Comparison of ENCODE assay signal across 26 cellular contexts in the genomic region with DNA sequence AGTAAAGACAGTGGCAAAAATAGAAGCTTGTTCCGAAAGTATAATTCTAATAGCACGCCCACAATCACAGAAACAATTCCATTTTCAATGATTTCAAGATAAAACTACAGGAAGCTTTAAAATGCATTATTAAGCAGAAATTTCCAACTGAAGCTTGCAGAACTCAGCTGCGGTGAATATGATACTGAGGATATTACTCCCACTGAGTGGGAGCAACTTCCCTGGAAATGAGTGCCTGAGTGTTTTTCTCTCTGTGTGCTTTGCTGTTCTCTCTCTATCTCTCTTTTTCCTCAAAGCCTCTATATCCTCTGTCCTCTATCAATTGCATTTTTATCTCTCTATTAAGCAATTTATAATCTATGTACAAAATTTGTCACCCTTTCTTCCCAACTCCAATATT.
"Had no signal": no experiment of that assay in that cellular context is flagged by ENCODE, and none has a peak within 500 bp of the region (broad histone marks: within the 10 kb centered on the region; RNA-seq: fewer than 3 reads in every experiment).

No MANE protein-coding gene starts in this region.

- H3K79me2 ChIP-seq: hepatocyte had no signal

- H3K36me3 ChIP-seq: colonic mucosa, esophagus squamous epithelium, gastroesophageal sphincter, heart left ventricle, left lung, lower lobe of right lung had no signal

- H3K4me2 ChIP-seq: hepatocyte had no signal

- H3K27ac Mint-ChIP-seq: dendritic cell treated with granulocyte-macrophage colony-stimulating factor and Interleukin-4, amounts not matched to agents 40 ng/mL and 50 ng/mL, for 4 days; effector memory CD8-positive, alpha-beta T cell; endodermal cell; immature natural killer cell; mesothelial cell of epicardium; naive B cell had no signal

- H3K9me3 Mint-ChIP-seq: dendritic cell treated with granulocyte-macrophage colony-stimulating factor and Interleukin-4, amounts not matched to agents 40 ng/mL and 50 ng/mL, for 4 days; endodermal cell; mesothelial cell of epicardium had no signal

- H3K4me3 Mint-ChIP-seq: dendritic cell treated with granulocyte-macrophage colony-stimulating factor and Interleukin-4, amounts not matched to agents 40 ng/mL and 50 ng/mL, for 4 days; effector memory CD8-positive, alpha-beta T cell; endodermal cell; immature natural killer cell; mesothelial cell of epicardium; naive B cell had no signal

- H3K36me3 Mint-ChIP-seq: mesothelial cell of epicardium, naive B cell had no signal

- H2AFZ ChIP-seq: hepatocyte had no signal

- H3K4me3 ChIP-seq: colonic mucosa, esophagus squamous epithelium, gastroesophageal sphincter, heart left ventricle, hepatocyte, left lung, lower lobe of right lung, mucosa of descending colon had no signal

- H3K27ac ChIP-seq: colonic mucosa, esophagus squamous epithelium, foreskin keratinocyte, gastroesophageal sphincter, heart left ventricle, hepatocyte, left lung, lower lobe of right lung had no signal

- DNase-seq: colonic mucosa; cortex of kidney; effector CD8-positive, alpha-beta T cell; effector memory CD8-positive, alpha-beta T cell; endodermal cell; erythroblast; esophagus squamous epithelium; foreskin keratinocyte; heart left ventricle; hypothalamus; immature natural killer cell; islet precursor cell; kidney; kidney glomerular epithelial cell; left colon; left lung; left ventricle myocardium superior; lower lobe of right lung; mesenchymal stem cell; mucosa of descending colon; naive B cell had no signal

- H3K27me3 Mint-ChIP-seq: dendritic cell treated with granulocyte-macrophage colony-stimulating factor and Interleukin-4, amounts not matched to agents 40 ng/mL and 50 ng/mL, for 4 days; effector memory CD8-positive, alpha-beta T cell; naive B cell had no signal

- H3K27me3 ChIP-seq: colonic mucosa, esophagus squamous epithelium, foreskin keratinocyte, gastroesophageal sphincter, heart left ventricle, hepatocyte, left lung had no signal

- FAIRE-seq: frontal cortex had no signal

- H3K9me3 ChIP-seq: colonic mucosa, gastroesophageal sphincter, heart left ventricle, lower lobe of right lung had no signal

- H3K4me1 Mint-ChIP-seq: immature natural killer cell, naive B cell had no signal
